Comparison of ENCODE assay signal across 8 cellular contexts in the genomic region with DNA sequence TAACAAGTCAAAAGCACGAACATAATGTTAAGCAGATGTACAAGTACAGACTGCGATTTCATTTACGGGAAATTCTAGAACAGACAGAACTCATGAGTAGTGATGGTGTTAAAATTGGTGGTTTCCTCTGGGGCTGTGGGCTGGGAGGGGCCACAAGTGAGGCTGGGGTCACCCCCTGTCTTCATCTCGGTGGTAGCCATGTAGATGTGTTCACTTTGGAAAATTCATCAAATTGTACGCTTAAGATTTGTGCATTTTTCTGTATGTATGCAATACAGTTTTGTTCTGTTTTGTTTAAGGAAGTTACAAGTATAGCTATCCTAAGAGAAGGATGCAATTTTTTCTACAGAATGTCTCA. TPM values are rescaled to one million over a fixed set of nuclear protein-coding genes. Genes with fewer than 3 reads are reported as not detected.
DNase-seq lines count a peak whose midpoint lies in the region; ATAC-seq, FAIRE-seq and TF ChIP-seq lines count a peak whose summit lies in the region.

No MANE protein-coding gene starts in this region.

- H3K4me3 Mint-ChIP-seq in astrocyte (ENCODE audit: unreplicated experiment): peak overlapping the region; percentile 98

- H3K9ac ChIP-seq in astrocyte (ENCODE audit: low read length): peak overlapping the region; percentile 86

- 24% methylated on average over 5 of the region's 5 CpGs for WGBS in A549 (ENCODE audit: missing lambda C conversion rate)
- WGBS in aorta, 2 donors: 18 to 21% methylated on average over 5 of the region's 5 CpGs

- H3K9me3 Mint-ChIP-seq in astrocyte (ENCODE audit: unreplicated experiment): peaks cover 4% of the 10 kb centered on the region

- TF ChIP-seq CTCF in A549 (IDR thresholded peaks at IDR 0.05) (no peak), HEK293 (tag by site-specific recombination; IDR thresholded peaks at IDR 0.05) (no peak), astrocyte (IDR thresholded peaks at IDR 0.05; ENCODE audit: insufficient read depth, low read depth, low read length) (no peak), lower lobe of right lung (IDR thresholded peaks at IDR 0.05) (no peak)

- no peaks in the 10 kb centered on the region for H3K9me3 ChIP-seq in A549
- no peaks in the 10 kb centered on the region for H3K9me3 ChIP-seq in HEK293 (ENCODE audit: control insufficient read depth, insufficient read depth, low read depth, low read length)
- H3K9me3 ChIP-seq in astrocyte (ENCODE audit: insufficient read depth, low read depth, low read length): no peaks in the 10 kb centered on the region
- no peaks in the 10 kb centered on the region for H3K9me3 ChIP-seq in lower lobe of right lung
- no peaks in the 10 kb centered on the region for H3K9me3 ChIP-seq in aorta (ENCODE audit: control insufficient read depth, low read length)

- POLR2A ChIA-PET in A549 (lab: Yijun Ruan, JAX) (interaction anchor here (1.0 to 1.7 kb wide), 3 partner anchors 17 to 72 kb away, joined by 3 to 8 read pairs (median 4); partner anchors contain the start of genes UQCR10 and ZMAT5), HEK293 (lab: Yijun Ruan, JAX) (interaction anchor here (0.7 to 2.0 kb wide), 8 partner anchors 10 to 285 kb away, joined by 3 to 9 read pairs (median 4); partner anchors contain the start of genes MTMR3 and THOC5)

- no peak for TF ChIP-seq EP300 in A549 (IDR thresholded peaks at IDR 0.05)

- peak overlapping the region; percentile 79 for H2AFZ ChIP-seq in astrocyte (ENCODE audit: low read depth, low read length)

- peak; percentile 4 to 14; a peak in 2 of 6 replicates for ATAC-seq in A549
- peak; percentile 10 to 23 for ATAC-seq in lower lobe of right lung
- ATAC-seq in aorta (ENCODE audit: low FRiP score): peak; percentile 19

- peak overlapping the region; percentile 94 for H3K27ac Mint-ChIP-seq in astrocyte (ENCODE audit: unreplicated experiment)

- H3K4me3 ChIP-seq in A549 (peak overlapping the region; percentile 85), HEK293 (ENCODE audit: low read depth, low read length) (peak overlapping the region; percentile 96), astrocyte (ENCODE audit: insufficient read depth, low read depth, low read length) (peak overlapping the region; percentile 77), lower lobe of right lung (peak overlapping the region; percentile 93), aorta (ENCODE audit: low read length in 2 of 2) (peak overlapping the region; percentile 28 to 92)

- FAIRE-seq in A549 (lab: Jason Lieb, UNC) (no peak), astrocyte (lab: Jason Lieb, UNC) (no peak)

- no peak for TF ChIP-seq POLR2A in A549 (IDR thresholded peaks at IDR 0.05; ENCODE audit: low read length)

- peaks cover 39% of the 10 kb centered on the region for H3K79me2 ChIP-seq in astrocyte (ENCODE audit: insufficient read depth, low read length)

- H3K27ac ChIP-seq in A549 (peak overlapping the region; percentile 85 to 88), HEK293 (ENCODE audit: extremely low read depth, low read depth, low read length) (peak overlapping the region; percentile 4), astrocyte (ENCODE audit: low read depth, low read length) (peak overlapping the region; percentile 67), lower lobe of right lung (peak overlapping the region; percentile 87), aorta (ENCODE audit: low read depth in 1 of 2, low read length in 2 of 2) (no peak overlapping the region)

- H4K20me1 ChIP-seq in astrocyte (ENCODE audit: insufficient read depth, low read length): peaks cover 10% of the 10 kb centered on the region

- no peaks in the 10 kb centered on the region for H3K27me3 ChIP-seq in astrocyte (ENCODE audit: insufficient read depth, low read length)
- H3K27me3 ChIP-seq in lower lobe of right lung (ENCODE audit: low read depth): no peaks in the 10 kb centered on the region
- H3K27me3 ChIP-seq in aorta (ENCODE audit: control insufficient read depth in 1 of 2, insufficient read depth in 2 of 2, low read length in 1 of 2): no peaks in the 10 kb centered on the region

- H3K36me3 Mint-ChIP-seq in astrocyte (ENCODE audit: low read depth, unreplicated experiment): peaks cover 3% of the 10 kb centered on the region

- TF ChIP-seq RAD21 in A549 (conservative IDR thresholded peaks at IDR 0.05 in 1 of 2, IDR thresholded peaks at IDR 0.05 in 1 of 2): no peak

- peaks cover 15% of the 10 kb centered on the region for H3K4me1 Mint-ChIP-seq in astrocyte (ENCODE audit: low read depth, unreplicated experiment)

- H3K4me2 ChIP-seq in A549: peak overlapping the region; percentile 95
- H3K4me2 ChIP-seq in astrocyte (ENCODE audit: low read length): peak overlapping the region; percentile 90

- DNase-seq in A549 (ENCODE audit: low read depth in 1 of 2, low spot score in 1 of 2) (no peak), astrocyte (ENCODE audit: low read depth) (no peak), lower lobe of right lung (no peak), aorta (no peak), GM03348 (ENCODE audit: low spot score) (no peak), GDM1 (lab: John Stamatoyannopoulos, UW) (no peak)
- no peak for DNase-seq in central memory CD4-positive, alpha-beta T cell

- peaks cover 0 to 18% of the 10 kb centered on the region in 2 experiments; a peak in 1 of 3 replicates for H3K36me3 ChIP-seq in HEK293 (ENCODE audit: control insufficient read depth in 2 of 2, insufficient read depth in 1 of 2, low read length in 2 of 2)
- peaks cover 6% of the 10 kb centered on the region for H3K36me3 ChIP-seq in astrocyte (ENCODE audit: insufficient read depth, low read length)
- H3K36me3 ChIP-seq in lower lobe of right lung: peaks cover 10% of the 10 kb centered on the region
- H3K36me3 ChIP-seq in aorta (ENCODE audit: control insufficient read depth in 1 of 2, insufficient read depth in 2 of 2, low read length in 1 of 2): no peaks in the 10 kb centered on the region

- intact Hi-C loops in lower lobe of right lung (cut with DNase I): no loop called here
- intact Hi-C loops in aorta (cut with DNase I): loop anchor here (5.0 kb wide), 2 partner anchors 164 to 169 kb away; no protein-coding TSS in a partner anchor

- H3K27me3 Mint-ChIP-seq in astrocyte (ENCODE audit: low read depth, unreplicated experiment): no peaks in the 10 kb centered on the region

- peaks cover 33% of the 10 kb centered on the region for H3K4me1 ChIP-seq in A549
- no peaks in the 10 kb centered on the region for H3K4me1 ChIP-seq in HEK293 (ENCODE audit: control insufficient read depth, insufficient read depth, low read length)
- peaks cover 24% of the 10 kb centered on the region for H3K4me1 ChIP-seq in astrocyte (ENCODE audit: insufficient read depth, low read length)
- H3K4me1 ChIP-seq in lower lobe of right lung: peaks cover 24% of the 10 kb centered on the region
- H3K4me1 ChIP-seq in aorta (ENCODE audit: control insufficient read depth in 1 of 2, insufficient read depth in 2 of 2, low read length in 2 of 2): no peaks in the 10 kb centered on the region

- CTCF ChIA-PET in A549 (lab: Yijun Ruan, JAX) (interaction anchor here (0.8 kb wide), 1 partner anchor 137 kb away, joined by 3 read pairs; no protein-coding TSS in a partner anchor), HEK293 (lab: Yijun Ruan, JAX) (interaction anchor here (0.6 to 1.0 kb wide), 2 partner anchors 166 to 479 kb away, joined by 3 to 5 read pairs; no protein-coding TSS in a partner anchor)

TF ChIP-seq in A549, 52 proteins besides CTCF, POLR2A, EP300 and RAD21 (continues in another document):
- TF ChIP-seq ZNF302 (CRISPR knock-in tag; IDR thresholded peaks at IDR 0.05): no peak
- no peak for TF ChIP-seq MAFK (IDR thresholded peaks at IDR 0.05; ENCODE audit: partially characterized antibody)
- TF ChIP-seq HOXA7 (CRISPR knock-in tag; IDR thresholded peaks at IDR 0.05): no peak
- TF ChIP-seq ZSCAN20 (CRISPR knock-in tag; IDR thresholded peaks at IDR 0.05): no peak
- no peak for TF ChIP-seq FOSB (CRISPR knock-in tag; IDR thresholded peaks at IDR 0.05)
- TF ChIP-seq, protein P1, sequence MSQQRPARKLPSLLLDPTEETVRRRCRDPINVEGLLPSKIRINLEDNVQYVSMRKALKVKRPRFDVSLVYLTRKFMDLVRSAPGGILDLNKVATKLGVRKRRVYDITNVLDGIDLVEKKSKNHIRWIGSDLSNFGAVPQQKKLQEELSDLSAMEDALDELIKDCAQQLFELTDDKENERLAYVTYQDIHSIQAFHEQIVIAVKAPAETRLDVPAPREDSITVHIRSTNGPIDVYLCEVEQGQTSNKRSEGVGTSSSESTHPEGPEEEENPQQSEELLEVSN (IDR thresholded peaks at IDR 0.05; ENCODE audit: borderline replicate concordance, low read depth): no peak

TF ChIP-seq in HEK293, 187 proteins besides CTCF, POLR2A, EP300 and RAD21:
- TF ChIP-seq ZNF473 (tag by site-specific recombination; IDR thresholded peaks at IDR 0.05) (no peak), ZSCAN16 (tag by site-specific recombination; IDR thresholded peaks at IDR 0.05) (no peak), REPIN1 (tag by site-specific recombination; IDR thresholded peaks at IDR 0.05; ENCODE audit: low read depth) (no peak), ZNF664 (tag by site-specific recombination; IDR thresholded peaks at IDR 0.05) (no peak), ZBTB20 (tag by site-specific recombination; IDR thresholded peaks at IDR 0.05) (no peak)

RNA-seq across cellular contexts. Expression of gene ASCC2, which starts 0.5 kb away (rescaled TPM):
- polyA plus RNA-seq in A549 (2011; rRNA removed) (31.6 and 38.0 TPM in 2 replicates), A549 (2017; fragmentation: RNase III; extraction: RNeasy Plus Mini Kit Qiagen cat#74134 plus additional on column Dnase treatment) (24.9 to 27.2 TPM (median 26.8 TPM) in 3 replicates), aorta (10 to 100 TPM; 21.2 to 42.3 TPM)
- 38.4 and 40.1 TPM in 2 replicates for polyA plus RNA-seq in A549 (2012; cell fraction: cytosol; rRNA removed)
- 44.8 and 50.3 TPM in 2 replicates for polyA plus RNA-seq in A549 (2012; cell fraction: nucleus; rRNA removed)
- polyA minus RNA-seq in A549 (2011; rRNA and poly(A)+ RNA removed): 47.1 and 48.2 TPM in 2 replicates
- total RNA-seq in astrocyte (69.5 and 71.2 TPM in 2 replicates), lower lobe of right lung (65.4 TPM), aorta (10 to 100 TPM; 36.9 to 58.0 TPM)

RNA-seq across cellular contexts. Expression of gene MTMR3, which starts 44.4 kb away (rescaled TPM):
- polyA plus RNA-seq in A549 (2011; rRNA removed): 18.8 and 21.8 TPM in 2 replicates
- polyA plus RNA-seq in A549 (2012; cell fraction: cytosol; rRNA removed): 7.5 and 10.1 TPM in 2 replicates
- 31.3 and 43.4 TPM in 2 replicates for polyA plus RNA-seq in A549 (2012; cell fraction: nucleus; rRNA removed)
- 5.6 to 7.7 TPM (median 7.4 TPM) in 3 replicates for polyA plus RNA-seq in A549 (2017; fragmentation: RNase III; extraction: RNeasy Plus Mini Kit Qiagen cat#74134 plus additional on column Dnase treatment)
- polyA minus RNA-seq in A549 (2011; rRNA and poly(A)+ RNA removed): 39.3 and 40.5 TPM in 2 replicates
- total RNA-seq in astrocyte: 37.3 and 41.0 TPM in 2 replicates
- total RNA-seq in lower lobe of right lung: 58.9 TPM
- total RNA-seq in aorta: 10 to 100 TPM; 52.7 to 65.3 TPM
- polyA plus RNA-seq in aorta: 10 to 100 TPM in 1 of 2 donors, 1 to 10 TPM in 1; 5.3 to 21.6 TPM

Comparison
In these comparisons a context has a peak if more than half of its experiments do, and no peak if none do; other contexts are left out.
1. H3K27ac ChIP-seq: peak in A549 (2 of 2), HEK293 (single experiment), astrocyte (single experiment) and lower lobe of right lung (single experiment); none in aorta (0 of 2).
2. Peak in every context shown above with its lines, with median percentiles within 50 percentile points of each other: ATAC-seq and H3K4me3 ChIP-seq.